ENCODE assay signal across 34 cellular contexts in the genomic region with DNA sequence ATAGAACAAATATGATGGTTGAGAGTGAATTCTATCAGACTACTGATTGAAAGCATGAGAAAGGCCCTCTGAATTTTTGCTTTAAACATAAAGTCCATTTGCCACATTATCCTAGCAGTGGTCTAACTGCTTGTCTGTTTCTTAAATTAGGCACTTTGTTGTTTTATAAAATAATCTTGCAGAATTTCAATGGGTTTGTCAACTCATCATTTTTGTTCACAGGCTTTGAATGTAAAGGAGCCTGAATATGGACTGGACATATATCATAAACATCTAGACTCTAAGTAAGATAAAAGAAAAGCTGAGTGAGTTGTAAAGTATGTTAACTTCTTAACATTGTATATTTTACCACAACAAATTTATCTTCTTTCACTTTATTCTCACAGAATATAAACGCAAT.
"Had no signal": no experiment of that assay in that cellular context is flagged by ENCODE, and none has a peak within 500 bp of the region (broad histone marks: within the 10 kb centered on the region; RNA-seq: fewer than 3 reads in every experiment).

No MANE protein-coding gene starts in this region.

- H3K36me3 ChIP-seq: adrenal gland, ascending aorta, brain microvascular endothelial cell, breast epithelium, cardiac muscle cell had no signal

- FAIRE-seq: astrocyte, bronchial epithelial cell had no signal

- H3K9me3 ChIP-seq: adrenal gland, ascending aorta, body of pancreas had no signal

- H3K27me3 ChIP-seq: adrenal gland, ascending aorta, body of pancreas, brain microvascular endothelial cell, breast epithelium, cardiac muscle cell had no signal

- DNase-seq: activated effector memory CD4-positive, alpha-beta T cell treated with anti-CD3 and anti-CD28 coated beads, Interleukin-2, amount 50 U/mL, for 16 hours; activated effector memory CD4-positive, alpha-beta T cell treated with Interleukin-2 at 50 U/mL for 16 hours; activated gamma-delta T cell; activated gamma-delta T cell treated with Interleukin-2 at 50 U/mL for 16 hours; activated naive CD4-positive, alpha-beta T cell; activated naive CD4-positive, alpha-beta T cell treated with anti-CD3 and anti-CD28 coated beads for 36 hours; activated naive CD4-positive, alpha-beta T cell treated with anti-CD3 and anti-CD28 coated beads, Interleukin-2, amount 10 ng/mL, durations not matched to agents 7 days and 5 days; activated naive CD4-positive, alpha-beta T cell treated with anti-CD3 and anti-CD28 coated beads, Interleukin-2, amount 50 U/mL, for 16 hours; activated naive CD4-positive, alpha-beta T cell treated with Interleukin-2 at 50 U/mL for 16 hours; activated naive CD8-positive, alpha-beta T cell treated with anti-CD3 and anti-CD28 coated beads for 36 hours; activated naive CD8-positive, alpha-beta T cell treated with anti-CD3 and anti-CD28 coated beads, Interleukin-2, amount 10 ng/mL, durations not matched to agents 7 days and 5 days; activated naive CD8-positive, alpha-beta T cell treated with anti-CD3 and anti-CD28 coated beads, Interleukin-2, amount 50 U/mL, for 24 hours; activated T-cell treated with anti-CD3 and anti-CD28 coated beads, Interleukin-2, amount 50 U/mL, for 1 hour; activated T-cell treated with anti-CD3 and anti-CD28 coated beads, Interleukin-2, amount 50 U/mL, for 24 hours; activated T-cell treated with anti-CD3 and anti-CD28 coated beads, Interleukin-2, amount 50 U/mL, for 4 hours; activated T-cell treated with anti-CD3 and anti-CD28 coated beads, Interleukin-2, amount 50 U/mL, for 48 hours; activated T-cell treated with anti-CD3 and anti-CD28 coated beads, Interleukin-2, amount 50 U/mL, for 72 hours; adrenal gland; amniotic stem cell; amygdala; anterior cingulate cortex; aorta; body of pancreas; brain microvascular endothelial cell; caudate nucleus; central memory CD4-positive, alpha-beta T cell; cerebellar nuclear complex had no signal

- H3K27ac ChIP-seq: adrenal gland, ascending aorta, body of pancreas, brain microvascular endothelial cell, breast epithelium, cardiac muscle cell had no signal

- H3K4me1 ChIP-seq: adrenal gland, ascending aorta, body of pancreas, breast epithelium had no signal

- H3K4me3 ChIP-seq: adrenal gland, ascending aorta, body of pancreas, breast epithelium, cardiac muscle cell had no signal

- ATAC-seq: activated naive CD4-positive, alpha-beta T cell treated with anti-CD3 and anti-CD28 coated beads, Interleukin-2, amount 50 U/mL, for 72 hours; activated naive CD8-positive, alpha-beta T cell treated with anti-CD3 and anti-CD28 coated beads, Interleukin-2, amount 50 U/mL, for 24 hours; activated T-cell treated with anti-CD3 and anti-CD28 coated beads, Interleukin-2, amount 50 U/mL, for 4 hours; activated T-cell treated with anti-CD3 and anti-CD28 coated beads, Interleukin-2, amount 50 U/mL, for 72 hours; activated T-helper 17 cell treated with anti-CD3 and anti-CD28 coated beads, Interleukin-2, amount 50 U/mL, for 72 hours; body of pancreas had no signal
